8 cellular contexts compared by ENCODE assay signal in genomic region chr4:152100378-152101201, GRCh38.
DNase-seq lines count a peak whose midpoint lies in the region; ATAC-seq and TF ChIP-seq lines count a peak whose summit lies in the region.

No MANE protein-coding gene starts in this region.

- POLR2A ChIA-PET in T-cell (lab: Charles Lee) (interaction anchor here (0.6 to 1.1 kb wide), 7 partner anchors 19 to 371 kb away, joined by 3 to 8 read pairs (median 3); no protein-coding TSS in a partner anchor), A673 (lab: Charles Lee; ENCODE audit: low non-redundant PET) (no interaction called here)

- no peak overlapping the region for H3K4me3 ChIP-seq in A673 (ENCODE audit: low read depth, low read length, poor library complexity, severe bottlenecking)

- DNase-seq in T-cell (peak; percentile 73 to 96 (median 85)), putamen (ENCODE audit: low spot score) (peak; percentile 26), NCI-H69 (lab: John Stamatoyannopoulos, UW) (no peak), GM03348 (ENCODE audit: low spot score) (no peak), A673 (ENCODE audit: low spot score) (no peak), NCI-H146 treated with DMSO at 0.1 percent for 48 hours (lab: John Stamatoyannopoulos, UW; ENCODE audit: unreplicated experiment) (no peak)
- peak; percentile 58 for DNase-seq in activated naive CD8-positive, alpha-beta T cell treated with anti-CD3 and anti-CD28 coated beads, Interleukin-2, amount 50 U/mL, for 24 hours

- H3K4me1 ChIP-seq in A673 (ENCODE audit: insufficient read depth, low read length, poor library complexity, severe bottlenecking) = no peaks in the 10 kb centered on the region

- H3K36me3 Mint-ChIP-seq in T-cell = peaks cover 27% of the 10 kb centered on the region
- H3K36me3 Mint-ChIP-seq in activated naive CD8-positive, alpha-beta T cell treated with anti-CD3 and anti-CD28 coated beads, Interleukin-2, amount 50 U/mL, for 24 hours (ENCODE audit: low read depth) = peaks cover 2% of the 10 kb centered on the region

- no peaks in the 10 kb centered on the region for H3K27me3 Mint-ChIP-seq in T-cell
- no peaks in the 10 kb centered on the region for H3K27me3 Mint-ChIP-seq in activated naive CD8-positive, alpha-beta T cell treated with anti-CD3 and anti-CD28 coated beads, Interleukin-2, amount 50 U/mL, for 24 hours

- CTCF ChIA-PET in T-cell (lab: Charles Lee) (interaction anchor here in 1 of 2 donors (0.6 to 1.1 kb wide), 4 partner anchors 13 to 401 kb away, joined by 3 to 8 read pairs (median 3); no protein-coding TSS in a partner anchor), A673 (lab: Charles Lee) (no interaction called here)

- no peak for TF ChIP-seq CTCF in A673 (conservative IDR thresholded peaks at IDR 0.05; ENCODE audit: low read depth, low read length)

- H3K9me3 Mint-ChIP-seq in T-cell = no peaks in the 10 kb centered on the region
- H3K9me3 Mint-ChIP-seq in activated naive CD8-positive, alpha-beta T cell treated with anti-CD3 and anti-CD28 coated beads, Interleukin-2, amount 50 U/mL, for 24 hours = no peaks in the 10 kb centered on the region

- no peaks in the 10 kb centered on the region for H3K9me3 ChIP-seq in A673 (ENCODE audit: low read depth, low read length, poor library complexity, severe bottlenecking)

- H3K4me3 Mint-ChIP-seq in T-cell = peak overlapping the region; percentile 77 to 84 (median 78)
- H3K4me3 Mint-ChIP-seq in activated naive CD8-positive, alpha-beta T cell treated with anti-CD3 and anti-CD28 coated beads, Interleukin-2, amount 50 U/mL, for 24 hours = peak overlapping the region; percentile 83

- H3K36me3 ChIP-seq in A673 (ENCODE audit: insufficient read depth, low read length, poor library complexity, severe bottlenecking) = no peaks in the 10 kb centered on the region

- no peaks in the 10 kb centered on the region for H3K27me3 ChIP-seq in A673 (replicated peaks; ENCODE audit: insufficient read depth, low read depth, low read length, poor library complexity)

- peak; percentile 60 for ATAC-seq in GM19467 (IDR thresholded peaks at IDR 0.05; ENCODE audit: unreplicated experiment)
- ATAC-seq in T-cell (replicated peaks in 1 of 4) = peak; percentile 85 to 88 (median 86)
- peak; percentile 83 for ATAC-seq in activated naive CD8-positive, alpha-beta T cell treated with anti-CD3 and anti-CD28 coated beads, Interleukin-2, amount 50 U/mL, for 24 hours

- peaks cover 94 to 96% (median 94%) of the 10 kb centered on the region in 3 donors for H3K4me1 Mint-ChIP-seq in T-cell
- H3K4me1 Mint-ChIP-seq in activated naive CD8-positive, alpha-beta T cell treated with anti-CD3 and anti-CD28 coated beads, Interleukin-2, amount 50 U/mL, for 24 hours = peaks cover 83% of the 10 kb centered on the region

- H3K27ac ChIP-seq in A673 (ENCODE audit: low read depth, low read length, poor library complexity, severe bottlenecking) = no peak overlapping the region

- H3K27ac Mint-ChIP-seq in T-cell = peak overlapping the region; percentile 98 to 99
- H3K27ac Mint-ChIP-seq in activated naive CD8-positive, alpha-beta T cell treated with anti-CD3 and anti-CD28 coated beads, Interleukin-2, amount 50 U/mL, for 24 hours = peak overlapping the region; percentile 94

- intact Hi-C loops in A673 (cut with micrococcal nuclease; ENCODE audit: unreplicated experiment) = no loop called here

- BruUV-seq in A673 (replicated peaks; lab: Mats Ljungman, UMichigan) = no TSS peak

Comparison
In these comparisons a context has a peak if more than half of its experiments do, and no peak if none do; other contexts are left out.
1. DNase-seq: peak in T-cell (34 of 34), activated naive CD8-positive, alpha-beta T cell treated with anti-CD3 and anti-CD28 coated beads, Interleukin-2, amount 50 U/mL, for 24 hours (single experiment) and putamen (single experiment); none in NCI-H69 (single experiment), GM03348 (single experiment), A673 (single experiment) and NCI-H146 treated with DMSO at 0.1 percent for 48 hours (single experiment).
2. Peak in every context shown above with its lines, with median percentiles within 50 percentile points of each other: ATAC-seq.